8 cellular contexts compared by ENCODE assay signal in the genomic region with DNA sequence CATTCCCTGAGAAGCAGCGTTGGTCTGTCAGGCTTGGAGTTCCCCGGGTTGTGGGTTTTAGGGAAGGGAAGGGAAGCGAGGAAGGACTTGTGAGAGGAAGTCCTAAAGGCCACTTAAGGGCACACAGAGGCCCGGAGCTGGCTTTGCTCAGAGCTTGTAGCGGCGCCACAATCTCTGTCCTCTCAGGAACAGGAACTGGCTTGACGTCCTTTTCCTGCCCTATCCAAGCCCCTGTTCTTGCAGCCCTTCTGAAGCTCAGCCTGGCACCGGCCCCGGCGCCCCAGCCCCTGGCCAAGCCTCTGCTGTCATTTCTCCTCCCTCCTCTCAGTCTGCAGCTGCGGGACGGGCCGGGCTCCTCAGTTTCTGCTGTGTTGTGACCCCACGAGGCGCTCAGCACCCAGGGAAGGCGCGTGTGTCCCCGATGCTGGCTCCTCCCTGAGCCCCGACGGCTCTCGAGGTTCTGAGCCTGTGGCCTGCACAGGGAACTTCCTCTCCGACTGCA. TPM values are rescaled to one million over a fixed set of nuclear protein-coding genes. Genes with fewer than 3 reads are reported as not detected.
DNase-seq lines count a peak whose midpoint lies in the region; ATAC-seq and TF ChIP-seq lines count a peak whose summit lies in the region.

A gene (plus strand): TSS at position 140 of the 502 bp plus-strand sequence. CDS start 16,069 bp downstream, outside the sequence.

- H3K27ac ChIP-seq in ascending aorta (peak within 1 kb of the TSS in 1 of 2 donors; percentile 36), transverse colon (peak within 1 kb of the TSS; percentile 70 to 83 (median 74))

- TF ChIP-seq POLR2A in transverse colon (IDR thresholded peaks at IDR 0.05): peak; percentile 22

- H3K27ac Mint-ChIP-seq in naive B cell (peak within 1 kb of the TSS in 5 of 6 donors; percentile 59 to 94 (median 87)), HFFc6 (no peak within 1 kb of the TSS)

- H3K4me3 ChIP-seq in ascending aorta (peak within 1 kb of the TSS in 1 of 2 donors; percentile 56), transverse colon (peak within 1 kb of the TSS in 3 of 4 donors; percentile 19 to 47 (median 26)), HAP-1 (no peak within 1 kb of the TSS)

- H3K9me3 Mint-ChIP-seq in naive B cell: peaks cover 0 to 2% (median 0%) of the 10 kb centered on the region in 7 donors
- H3K9me3 Mint-ChIP-seq in HFFc6: no peaks in the 10 kb centered on the region

- H3K4me1 ChIP-seq in ascending aorta (no peaks in the 10 kb centered on the region), transverse colon (peaks cover 0 to 24% (median 13%) of the 10 kb centered on the region in 4 donors), HAP-1 (no peaks in the 10 kb centered on the region)

- H3K27me3 ChIP-seq in ascending aorta: no peaks in the 10 kb centered on the region
- H3K27me3 ChIP-seq in transverse colon: no peaks in the 10 kb centered on the region
- H3K27me3 ChIP-seq in HAP-1 (ENCODE audit: low read depth): peaks cover 21% of the 10 kb centered on the region

- H3K27me3 Mint-ChIP-seq in naive B cell (peaks cover 30 to 36% (median 34%) of the 10 kb centered on the region in 3 donors), HFFc6 (ENCODE audit: insufficient read depth) (peaks cover 28% of the 10 kb centered on the region)

- H3K4me3 Mint-ChIP-seq in naive B cell (peak within 1 kb of the TSS; percentile 65 to 95 (median 86)), HFFc6 (no peak within 1 kb of the TSS)

- H3K4me1 Mint-ChIP-seq in naive B cell (peaks cover 36 to 44% (median 37%) of the 10 kb centered on the region in 3 donors), HFFc6 (ENCODE audit: low read depth) (peaks cover 5% of the 10 kb centered on the region; the same call in 1 of the 2 replicates)

- H3K36me3 ChIP-seq in ascending aorta (no peaks in the 10 kb centered on the region), transverse colon (no peaks in the 10 kb centered on the region), HAP-1 (replicated peaks) (no peaks in the 10 kb centered on the region)

- no peak for TF ChIP-seq EP300 in transverse colon (IDR thresholded peaks at IDR 0.05; ENCODE audit: low read depth)

- no peak for TF ChIP-seq CTCF in ascending aorta (IDR thresholded peaks at IDR 0.05)
- no peak for TF ChIP-seq CTCF in transverse colon (IDR thresholded peaks at IDR 0.05)
- TF ChIP-seq CTCF in HFFc6 (IDR thresholded peaks at IDR 0.05): no peak

- intact Hi-C loops in ascending aorta (cut with DNase I): no loop called here
- intact Hi-C loops in transverse colon (cut with DNase I; ENCODE audit: low total_unique reads): no loop called here

- in situ Hi-C loops in transverse colon (cut with MboI; ENCODE audit: low pct_ligation_motif_present in 1 of 4, low pct_unique_long_range_greater_than_20kb in 1 of 4, low sequenced_read_pairs in 3 of 4) (loop anchor here in 2 of 4 donors (10.0 to 25.0 kb wide), 2 partner anchors 287 to 294 kb away; a partner anchor contains a TSS), HAP-1 (cut with MboI; ENCODE audit: low sequenced_read_pairs) (no loop called here)

- no peaks in the 10 kb centered on the region for H3K9me3 ChIP-seq in ascending aorta
- no peaks in the 10 kb centered on the region for H3K9me3 ChIP-seq in transverse colon
- H3K9me3 ChIP-seq in HAP-1: no peaks in the 10 kb centered on the region

- peak; percentile 29 for ATAC-seq in GM19452 (IDR thresholded peaks at IDR 0.05; ENCODE audit: unreplicated experiment)
- ATAC-seq in naive B cell (ENCODE audit: low read depth in 2 of 2): peak; percentile 45 to 47
- no peak for ATAC-seq in HG03520 (IDR thresholded peaks at IDR 0.05; ENCODE audit: unreplicated experiment)

- peaks cover 3 to 6% of the 10 kb centered on the region in 2 donors for H3K36me3 Mint-ChIP-seq in naive B cell
- H3K36me3 Mint-ChIP-seq in HFFc6 (ENCODE audit: low read depth): no peaks in the 10 kb centered on the region

- WGBS in transverse colon (ENCODE audit: low coverage in 1 of 2), 2 donors: 50 to 55% methylated on average over 9 to 22 of the region's 22 CpGs

- DNase-seq in SKM-1 (lab: John Stamatoyannopoulos, UW; ENCODE audit: unreplicated experiment) (peak; percentile 20), ascending aorta (ENCODE audit: low spot score in 2 of 2) (peak in 1 of 2 donors; percentile 76), naive B cell (no peak), transverse colon (peak; percentile 48), HFFc6 (no peak), HAP-1 (ENCODE audit: low spot score in 2 of 2) (no peak)

RNA-seq across cellular contexts. Expression of the gene that starts here (rescaled TPM):
- 28.3 TPM for total RNA-seq in ascending aorta
- under 1 TPM in 4 of 6 donors, not detected in 2; 0.07 to 0.22 (median 0.08) TPM for polyA plus RNA-seq in naive B cell (ENCODE audit: low read depth in 6 of 6)
- 1 to 10 TPM; 1.5 to 4.3 (median 2.9) TPM for total RNA-seq in transverse colon
- total RNA-seq in HFFc6 (2021; fragmentation: NEBNext Ultra II Directional; extraction: Animal tissue kit (Norgen Biotek cat#: 25700)): not detected

Comparison
In these comparisons a context has a peak if more than half of its experiments do, and no peak if none do; other contexts are left out.
1. Peak in ATAC-seq in naive B cell; RNA of the gene not detected or under 1 TPM.
2. DNase-seq: peak in SKM-1 (single experiment) and transverse colon (single experiment); none in naive B cell (single experiment), HFFc6 (single experiment) and HAP-1 (0 of 2).